Comparison of ENCODE assay signal across 10 cellular contexts in the genomic region with DNA sequence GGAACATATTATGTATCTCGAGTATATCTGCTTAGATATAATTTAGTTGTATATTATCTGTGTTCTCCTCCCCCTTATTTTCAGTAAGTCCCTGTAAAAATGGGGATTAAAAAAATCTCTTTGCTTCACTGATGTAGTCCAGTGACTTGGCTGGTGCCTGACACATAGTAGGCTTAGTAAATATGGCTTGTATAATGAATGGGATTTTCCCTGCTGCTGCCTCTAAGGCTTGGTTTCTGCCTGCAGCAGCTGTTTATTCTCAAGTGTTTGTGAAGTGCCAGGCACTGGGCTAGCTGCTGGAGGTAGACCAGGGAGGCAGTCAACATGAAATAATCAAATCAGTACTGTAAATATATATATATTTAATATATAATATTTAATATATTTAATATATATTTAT. TPM values are rescaled to one million over a fixed set of nuclear protein-coding genes. Genes with fewer than 3 reads are reported as not detected.
DNase-seq lines count a peak whose midpoint lies in the region; ATAC-seq and TF ChIP-seq lines count a peak whose summit lies in the region.
"Had no signal": no experiment of that assay in that cellular context is flagged by ENCODE, and none has a peak within 500 bp of the region (broad histone marks: within the 10 kb centered on the region; RNA-seq: fewer than 3 reads in every experiment).

No MANE protein-coding gene starts in this region.

- ATAC-seq in CD8-positive, alpha-beta T cell = no peak
- ATAC-seq in effector memory CD8-positive, alpha-beta T cell (replicated peaks) = no peak
- ATAC-seq in HG02759 (IDR thresholded peaks at IDR 0.05; ENCODE audit: unreplicated experiment) = no peak

- no peak for TF ChIP-seq POLR2A in Peyer's patch (IDR thresholded peaks at IDR 0.05)

- H3K36me3 Mint-ChIP-seq in CD8-positive, alpha-beta T cell = no peaks in the 10 kb centered on the region
- peaks cover 6% of the 10 kb centered on the region for H3K36me3 Mint-ChIP-seq in effector memory CD8-positive, alpha-beta T cell (ENCODE audit: insufficient read depth)

- H3K27me3 ChIP-seq in CD8-positive, alpha-beta T cell (ENCODE audit: insufficient read depth, low read length) = no peaks in the 10 kb centered on the region
- H3K27me3 ChIP-seq in Peyer's patch = no peaks in the 10 kb centered on the region
- H3K27me3 ChIP-seq: stomach had no signal

- no peak for DNase-seq in CD8-positive, alpha-beta T cell
- DNase-seq in DMS79 (lab: John Stamatoyannopoulos, UW) (peak; percentile 25), NCI-H510A treated with DMSO at 0.1 percent for 48 hours (lab: John Stamatoyannopoulos, UW) (peak; percentile 76), MV-4-11 (lab: John Stamatoyannopoulos, UW) (no peak), Peyer's patch (no peak)
- DNase-seq in effector memory CD8-positive, alpha-beta T cell = no peak
- DNase-seq: EL, KG1, stomach had no signal

- CTCF ChIA-PET in CD8-positive, alpha-beta T cell (lab: Charles Lee) = no interaction called here

- no peaks in the 10 kb centered on the region for H3K27me3 Mint-ChIP-seq in CD8-positive, alpha-beta T cell (ENCODE audit: low read depth)
- no peaks in the 10 kb centered on the region for H3K27me3 Mint-ChIP-seq in effector memory CD8-positive, alpha-beta T cell

- H3K9me3 ChIP-seq in CD8-positive, alpha-beta T cell (ENCODE audit: low read length) = no peaks in the 10 kb centered on the region
- no peaks in the 10 kb centered on the region for H3K9me3 ChIP-seq in Peyer's patch
- H3K9me3 ChIP-seq: stomach had no signal

- no peaks in the 10 kb centered on the region for H3K36me3 ChIP-seq in CD8-positive, alpha-beta T cell (ENCODE audit: insufficient read depth, low read length)
- H3K36me3 ChIP-seq in Peyer's patch = no peaks in the 10 kb centered on the region
- H3K36me3 ChIP-seq: stomach had no signal

- peaks cover 16% of the 10 kb centered on the region for H3K4me1 ChIP-seq in CD8-positive, alpha-beta T cell (ENCODE audit: insufficient read depth, low read length)
- peaks cover 0 to 9% (median 0%) of the 10 kb centered on the region in 4 donors for H3K4me1 ChIP-seq in Peyer's patch

- intact Hi-C loops in CD8-positive, alpha-beta T cell (cut with DNase I, micrococcal nuclease) = loop anchor here (2.0 to 5.0 kb wide), 2 partner anchors 199 to 216 kb away; no protein-coding TSS in a partner anchor

- no peaks in the 10 kb centered on the region for H3K9me3 Mint-ChIP-seq in CD8-positive, alpha-beta T cell
- no peaks in the 10 kb centered on the region for H3K9me3 Mint-ChIP-seq in effector memory CD8-positive, alpha-beta T cell

- peaks cover 20% of the 10 kb centered on the region for H3K4me1 Mint-ChIP-seq in CD8-positive, alpha-beta T cell (ENCODE audit: low read depth)
- peaks cover 10 to 12% of the 10 kb centered on the region in 2 donors for H3K4me1 Mint-ChIP-seq in effector memory CD8-positive, alpha-beta T cell (ENCODE audit: low read depth in 2 of 2)

- H3K4me3 Mint-ChIP-seq in CD8-positive, alpha-beta T cell = peak overlapping the region; percentile 84
- H3K4me3 Mint-ChIP-seq in effector memory CD8-positive, alpha-beta T cell = peak overlapping the region; percentile 89 to 92

- POLR2A ChIA-PET in CD8-positive, alpha-beta T cell (lab: Charles Lee) = no interaction called here

- TF ChIP-seq CTCF in CD8-positive, alpha-beta T cell (IDR thresholded peaks at IDR 0.05) = no peak
- no peak for TF ChIP-seq CTCF in Peyer's patch (IDR thresholded peaks at IDR 0.05)

- peak overlapping the region; percentile 94 for H3K27ac Mint-ChIP-seq in CD8-positive, alpha-beta T cell
- H3K27ac Mint-ChIP-seq in effector memory CD8-positive, alpha-beta T cell = peak overlapping the region; percentile 88 to 92

- no peak overlapping the region for H3K4me3 ChIP-seq in CD8-positive, alpha-beta T cell (ENCODE audit: low read depth, low read length)
- no peak overlapping the region for H3K4me3 ChIP-seq in Peyer's patch

- H3K27ac ChIP-seq in CD8-positive, alpha-beta T cell (ENCODE audit: low read depth, low read length) = no peak overlapping the region
- no peak overlapping the region for H3K27ac ChIP-seq in Peyer's patch

RNA-seq across cellular contexts. Expression of a gene that starts 1.6 kb away (rescaled TPM):
- total RNA-seq in CD8-positive, alpha-beta T cell = 1 to 10 TPM; 2.4 to 2.7 TPM
- total RNA-seq in Peyer's patch = 10 to 100 TPM; 10.5 to 32.9 (median 16.1) TPM

Comparison
In these comparisons a context has a peak if more than half of its experiments do, and no peak if none do; other contexts are left out.
1. DNase-seq: peak in DMS79 (single experiment) and NCI-H510A treated with DMSO at 0.1 percent for 48 hours (single experiment); none in CD8-positive, alpha-beta T cell (0 of 7), effector memory CD8-positive, alpha-beta T cell (0 of 3), MV-4-11 (single experiment) and Peyer's patch (0 of 3).